In genomic region chr12:124394462-124395128, GRCh38 we compare ENCODE assay signal across 1 cellular context.
TF ChIP-seq lines count a peak whose summit lies in the region.

No MANE protein-coding gene starts in this region.

TF ChIP-seq in H1, 55 proteins besides CTCF, POLR2A, EP300 and RAD21 (continued from another document):
- TF ChIP-seq E2F6 (IDR thresholded peaks at IDR 0.05) (no peak), TAF1 (IDR thresholded peaks at IDR 0.05; ENCODE audit: low read depth, low read length) (no peak), SAP30 (IDR thresholded peaks at IDR 0.05; ENCODE audit: insufficient read depth, insufficient replicate concordance, low read length) (no peak), CHD2 (IDR thresholded peaks at IDR 0.05; ENCODE audit: low read length) (no peak)
